8 cellular contexts compared by ENCODE assay signal in genomic region chr2:136384541-136385303, GRCh38.
A peak's percentile ranks its signal among the peaks of the same experiment; 100 is the strongest.
DNase-seq lines count a peak whose midpoint lies in the region; ATAC-seq and TF ChIP-seq lines count a peak whose summit lies in the region.

No MANE protein-coding gene starts in this region.

- no TSS peak for BruUV-seq in Caco-2 (replicated peaks; lab: Mats Ljungman, UMichigan)

- H3K4me3 Mint-ChIP-seq in Caco-2 (ENCODE audit: unreplicated experiment) (no peak overlapping the region), progenitor cell of endocrine pancreas (ENCODE audit: low read depth) (no peak overlapping the region)

- no peaks in the 10 kb centered on the region for H3K4me1 Mint-ChIP-seq in Caco-2 (ENCODE audit: low read depth, unreplicated experiment)
- H3K4me1 Mint-ChIP-seq in progenitor cell of endocrine pancreas (ENCODE audit: low read depth): no peaks in the 10 kb centered on the region

- H3K9me3 Mint-ChIP-seq in Caco-2 (ENCODE audit: unreplicated experiment): no peaks in the 10 kb centered on the region
- no peaks in the 10 kb centered on the region for H3K9me3 Mint-ChIP-seq in progenitor cell of endocrine pancreas (ENCODE audit: low read depth)

- H3K4me1 ChIP-seq in Caco-2: no peaks in the 10 kb centered on the region

- H3K36me3 ChIP-seq in Caco-2 (ENCODE audit: control insufficient read depth, insufficient read depth, low read length): no peaks in the 10 kb centered on the region

- peak; percentile 40 to 65 for TF ChIP-seq CTCF in Caco-2 (IDR thresholded peaks at IDR 0.05; ENCODE audit: insufficient read depth in 1 of 2, low read depth in 1 of 2, low read length in 1 of 2, severe bottlenecking in 1 of 2, unreplicated experiment in 1 of 2)
- TF ChIP-seq CTCF in fibroblast of the aortic adventitia (IDR thresholded peaks at IDR 0.05; ENCODE audit: insufficient read depth, low read length): peak; percentile 57
- TF ChIP-seq CTCF in progenitor cell of endocrine pancreas (IDR thresholded peaks at IDR 0.05; ENCODE audit: unreplicated experiment): peak; percentile 61

- no peak overlapping the region for H3K27ac Mint-ChIP-seq in Caco-2 (ENCODE audit: unreplicated experiment)
- no peak overlapping the region for H3K27ac Mint-ChIP-seq in progenitor cell of endocrine pancreas

- CTCF ChIA-PET in Caco-2 (lab: Charles Lee): interaction anchor here (0.7 to 1.6 kb wide), 5 partner anchors 401 to 1396 kb away, joined by 3 to 8 read pairs (median 3); partner anchors contain the start of gene MCM6

- H3K4me3 ChIP-seq in Caco-2 (ENCODE audit: low read depth, low read length): no peak overlapping the region
- H3K4me3 ChIP-seq in fibroblast of the aortic adventitia (ENCODE audit: low read depth, low read length): no peak overlapping the region

- H3K9me3 ChIP-seq in Caco-2: no peaks in the 10 kb centered on the region

- intact Hi-C loops in Caco-2 (cut with micrococcal nuclease; ENCODE audit: unreplicated experiment): loop anchor here (1.0 to 10.0 kb wide), 2 partner anchors 471 to 590 kb away; no protein-coding TSS in a partner anchor

- peak in 1 of 2 experiments; percentile 24 for DNase-seq in Caco-2
- DNase-seq in NCI-H82 (lab: John Stamatoyannopoulos, UW): peak; percentile 74
- DNase-seq in activated T-cell treated with anti-CD3 and anti-CD28 coated beads for 24 hours (ENCODE audit: low read depth): peak; percentile 30
- peak; percentile 44 for DNase-seq in fibroblast of the aortic adventitia (ENCODE audit: low read depth)
- no peak for DNase-seq in progenitor cell of endocrine pancreas (ENCODE audit: low spot score, unreplicated experiment)
- no peak for DNase-seq in NCI-H128 (lab: John Stamatoyannopoulos, UW; ENCODE audit: unreplicated experiment)

- ATAC-seq in GM19395 (IDR thresholded peaks at IDR 0.05; ENCODE audit: unreplicated experiment) (peak; percentile 52), HG03432 (IDR thresholded peaks at IDR 0.05; ENCODE audit: unreplicated experiment) (peak; percentile 47)

- H3K27me3 Mint-ChIP-seq in Caco-2 (ENCODE audit: insufficient read depth, unreplicated experiment) (peaks cover 4% of the 10 kb centered on the region), progenitor cell of endocrine pancreas (no peaks in the 10 kb centered on the region)

- POLR2A ChIA-PET in Caco-2 (lab: Charles Lee): no interaction called here

- H3K36me3 Mint-ChIP-seq in Caco-2 (ENCODE audit: insufficient read depth, unreplicated experiment): no peaks in the 10 kb centered on the region
- H3K36me3 Mint-ChIP-seq in progenitor cell of endocrine pancreas (ENCODE audit: insufficient read depth): no peaks in the 10 kb centered on the region

- no peaks in the 10 kb centered on the region for H3K27me3 ChIP-seq in Caco-2 (replicated peaks; ENCODE audit: control insufficient read depth, insufficient read depth, low read length)

Comparison
In these comparisons a context has a peak if more than half of its experiments do, and no peak if none do; other contexts are left out.
1. DNase-seq: peak in NCI-H82 (single experiment), activated T-cell treated with anti-CD3 and anti-CD28 coated beads for 24 hours (single experiment) and fibroblast of the aortic adventitia (single experiment); none in progenitor cell of endocrine pancreas (single experiment) and NCI-H128 (single experiment).
2. Peak in every context shown above with its lines, with median percentiles within 50 percentile points of each other: CTCF ChIP-seq.